In the genomic region with DNA sequence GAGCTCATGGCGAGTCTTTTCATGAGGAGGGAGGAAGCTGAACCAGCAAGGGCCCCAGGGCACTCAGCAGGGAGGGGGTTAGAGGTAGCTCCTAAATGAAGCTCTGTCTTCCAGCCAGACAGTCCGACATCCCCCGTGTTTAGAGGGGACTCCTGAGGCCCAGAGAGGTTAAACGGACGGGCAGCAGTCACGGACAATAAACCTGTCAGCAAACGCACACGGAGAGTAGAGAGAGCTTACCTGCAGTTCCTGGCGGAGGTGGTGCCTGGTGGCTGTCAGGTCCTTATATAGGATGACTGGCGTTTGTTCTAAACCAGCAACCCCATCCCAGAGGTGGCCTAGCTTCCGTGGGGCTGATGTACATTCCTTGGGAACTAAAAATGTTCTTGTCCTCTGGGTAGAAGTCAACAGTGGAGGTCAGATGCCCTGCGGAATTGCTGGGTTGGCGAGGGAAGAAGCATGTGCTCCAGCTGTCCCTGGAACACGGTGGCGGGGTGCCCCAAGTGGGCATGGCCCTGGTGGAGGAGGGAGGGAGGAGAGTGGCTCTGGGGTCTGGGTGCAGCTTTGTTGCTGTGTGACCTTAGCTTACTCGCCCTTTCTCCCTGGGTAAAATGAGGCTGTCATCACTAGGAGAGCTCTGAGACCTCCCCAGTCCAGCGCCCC, we compare ENCODE assay signal across 1 cellular context.
TF ChIP-seq lines count a peak whose summit lies in the region.

No MANE protein-coding gene starts in this region.

TF ChIP-seq in HepG2, 621 proteins besides CTCF, POLR2A, EP300 and RAD21:
- TF ChIP-seq RFX3 (CRISPR knock-in tag; IDR thresholded peaks at IDR 0.05) (no peak), NR2F1 (CRISPR knock-in tag; IDR thresholded peaks at IDR 0.05) (no peak), ZFYVE20 (CRISPR knock-in tag; IDR thresholded peaks at IDR 0.05; ENCODE audit: borderline replicate concordance, low read depth) (no peak), NFE2L2 (IDR thresholded peaks at IDR 0.05; ENCODE audit: low read length) (no peak), AGO2 (optimal IDR thresholded peaks at IDR 0.05; ENCODE audit: low read depth, low read length) (peak; percentile 37), IRF2 (CRISPR knock-in tag; IDR thresholded peaks at IDR 0.05) (no peak), MTF1 (CRISPR knock-in tag; IDR thresholded peaks at IDR 0.05) (no peak), HNRNPK (IDR thresholded peaks at IDR 0.05; ENCODE audit: low read depth, low read length, poor library complexity, severe bottlenecking) (no peak), NFE2L1 (CRISPR knock-in tag; IDR thresholded peaks at IDR 0.05; ENCODE audit: borderline replicate concordance) (no peak), POLR2G (IDR thresholded peaks at IDR 0.05; ENCODE audit: low read depth, low read length) (0 out of 2 replicates have a peak, but pooled peaks have one; percentile 37), FOXK2 (IDR thresholded peaks at IDR 0.05) (no peak), U2AF2 (IDR thresholded peaks at IDR 0.05; ENCODE audit: low read depth, low read length) (no peak), NFKB2 (CRISPR knock-in tag; IDR thresholded peaks at IDR 0.05; ENCODE audit: borderline replicate concordance) (no peak), CREB1 (IDR thresholded peaks at IDR 0.05) (no peak), CREB1 (CRISPR knock-in tag; IDR thresholded peaks at IDR 0.05) (no peak), HDAC1 (CRISPR knock-in tag; IDR thresholded peaks at IDR 0.05) (no peak), MTF2 (CRISPR knock-in tag; IDR thresholded peaks at IDR 0.05; ENCODE audit: borderline replicate concordance) (no peak), ZNF720 (CRISPR knock-in tag; IDR thresholded peaks at IDR 0.05) (no peak), RBM22 (optimal IDR thresholded peaks at IDR 0.05; ENCODE audit: low read length) (peak; percentile 6), PHF8 (CRISPR knock-in tag; IDR thresholded peaks at IDR 0.05) (no peak), SMAD3 (CRISPR knock-in tag; IDR thresholded peaks at IDR 0.05) (no peak), MZF1 (CRISPR knock-in tag; IDR thresholded peaks at IDR 0.05; ENCODE audit: borderline replicate concordance) (no peak), ZNF460 (CRISPR knock-in tag; IDR thresholded peaks at IDR 0.05; ENCODE audit: borderline replicate concordance) (no peak), RNF2 (conservative IDR thresholded peaks at IDR 0.05; ENCODE audit: low read depth) (no peak), NFRKB (IDR thresholded peaks at IDR 0.05) (no peak), ZEB1 (IDR thresholded peaks at IDR 0.05; ENCODE audit: insufficient replicate concordance, low read depth) (no peak)
- TF ChIP-seq, protein P1, sequence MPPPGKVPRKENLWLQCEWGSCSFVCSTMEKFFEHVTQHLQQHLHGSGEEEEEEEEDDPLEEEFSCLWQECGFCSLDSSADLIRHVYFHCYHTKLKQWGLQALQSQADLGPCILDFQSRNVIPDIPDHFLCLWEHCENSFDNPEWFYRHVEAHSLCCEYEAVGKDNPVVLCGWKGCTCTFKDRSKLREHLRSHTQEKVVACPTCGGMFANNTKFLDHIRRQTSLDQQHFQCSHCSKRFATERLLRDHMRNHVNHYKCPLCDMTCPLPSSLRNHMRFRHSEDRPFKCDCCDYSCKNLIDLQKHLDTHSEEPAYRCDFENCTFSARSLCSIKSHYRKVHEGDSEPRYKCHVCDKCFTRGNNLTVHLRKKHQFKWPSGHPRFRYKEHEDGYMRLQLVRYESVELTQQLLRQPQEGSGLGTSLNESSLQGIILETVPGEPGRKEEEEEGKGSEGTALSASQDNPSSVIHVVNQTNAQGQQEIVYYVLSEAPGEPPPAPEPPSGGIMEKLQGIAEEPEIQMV (CRISPR knock-in tag; IDR thresholded peaks at IDR 0.05; ENCODE audit: low read depth), result no peak
- TF ChIP-seq, protein P2, sequence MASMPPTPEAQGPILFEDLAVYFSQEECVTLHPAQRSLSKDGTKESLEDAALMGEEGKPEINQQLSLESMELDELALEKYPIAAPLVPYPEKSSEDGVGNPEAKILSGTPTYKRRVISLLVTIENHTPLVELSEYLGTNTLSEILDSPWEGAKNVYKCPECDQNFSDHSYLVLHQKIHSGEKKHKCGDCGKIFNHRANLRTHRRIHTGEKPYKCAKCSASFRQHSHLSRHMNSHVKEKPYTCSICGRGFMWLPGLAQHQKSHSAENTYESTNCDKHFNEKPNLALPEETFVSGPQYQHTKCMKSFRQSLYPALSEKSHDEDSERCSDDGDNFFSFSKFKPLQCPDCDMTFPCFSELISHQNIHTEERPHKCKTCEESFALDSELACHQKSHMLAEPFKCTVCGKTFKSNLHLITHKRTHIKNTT (CRISPR knock-in tag; IDR thresholded peaks at IDR 0.05), result no peak
- TF ChIP-seq, protein P3, sequence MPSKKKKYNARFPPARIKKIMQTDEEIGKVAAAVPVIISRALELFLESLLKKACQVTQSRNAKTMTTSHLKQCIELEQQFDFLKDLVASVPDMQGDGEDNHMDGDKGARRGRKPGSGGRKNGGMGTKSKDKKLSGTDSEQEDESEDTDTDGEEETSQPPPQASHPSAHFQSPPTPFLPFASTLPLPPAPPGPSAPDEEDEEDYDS (CRISPR knock-in tag; IDR thresholded peaks at IDR 0.05), result no peak
- TF ChIP-seq, protein P4, sequence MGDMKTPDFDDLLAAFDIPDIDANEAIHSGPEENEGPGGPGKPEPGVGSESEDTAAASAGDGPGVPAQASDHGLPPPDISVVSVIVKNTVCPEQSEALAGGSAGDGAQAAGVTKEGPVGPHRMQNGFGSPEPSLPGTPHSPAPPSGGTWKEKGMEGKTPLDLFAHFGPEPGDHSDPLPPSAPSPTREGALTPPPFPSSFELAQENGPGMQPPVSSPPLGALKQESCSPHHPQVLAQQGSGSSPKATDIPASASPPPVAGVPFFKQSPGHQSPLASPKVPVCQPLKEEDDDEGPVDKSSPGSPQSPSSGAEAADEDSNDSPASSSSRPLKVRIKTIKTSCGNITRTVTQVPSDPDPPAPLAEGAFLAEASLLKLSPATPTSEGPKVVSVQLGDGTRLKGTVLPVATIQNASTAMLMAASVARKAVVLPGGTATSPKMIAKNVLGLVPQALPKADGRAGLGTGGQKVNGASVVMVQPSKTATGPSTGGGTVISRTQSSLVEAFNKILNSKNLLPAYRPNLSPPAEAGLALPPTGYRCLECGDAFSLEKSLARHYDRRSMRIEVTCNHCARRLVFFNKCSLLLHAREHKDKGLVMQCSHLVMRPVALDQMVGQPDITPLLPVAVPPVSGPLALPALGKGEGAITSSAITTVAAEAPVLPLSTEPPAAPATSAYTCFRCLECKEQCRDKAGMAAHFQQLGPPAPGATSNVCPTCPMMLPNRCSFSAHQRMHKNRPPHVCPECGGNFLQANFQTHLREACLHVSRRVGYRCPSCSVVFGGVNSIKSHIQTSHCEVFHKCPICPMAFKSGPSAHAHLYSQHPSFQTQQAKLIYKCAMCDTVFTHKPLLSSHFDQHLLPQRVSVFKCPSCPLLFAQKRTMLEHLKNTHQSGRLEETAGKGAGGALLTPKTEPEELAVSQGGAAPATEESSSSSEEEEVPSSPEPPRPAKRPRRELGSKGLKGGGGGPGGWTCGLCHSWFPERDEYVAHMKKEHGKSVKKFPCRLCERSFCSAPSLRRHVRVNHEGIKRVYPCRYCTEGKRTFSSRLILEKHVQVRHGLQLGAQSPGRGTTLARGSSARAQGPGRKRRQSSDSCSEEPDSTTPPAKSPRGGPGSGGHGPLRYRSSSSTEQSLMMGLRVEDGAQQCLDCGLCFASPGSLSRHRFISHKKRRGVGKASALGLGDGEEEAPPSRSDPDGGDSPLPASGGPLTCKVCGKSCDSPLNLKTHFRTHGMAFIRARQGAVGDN (CRISPR knock-in tag; IDR thresholded peaks at IDR 0.05), result 0 out of 2 replicates have a peak, but pooled peaks have one; percentile 9
- TF ChIP-seq, protein P5, sequence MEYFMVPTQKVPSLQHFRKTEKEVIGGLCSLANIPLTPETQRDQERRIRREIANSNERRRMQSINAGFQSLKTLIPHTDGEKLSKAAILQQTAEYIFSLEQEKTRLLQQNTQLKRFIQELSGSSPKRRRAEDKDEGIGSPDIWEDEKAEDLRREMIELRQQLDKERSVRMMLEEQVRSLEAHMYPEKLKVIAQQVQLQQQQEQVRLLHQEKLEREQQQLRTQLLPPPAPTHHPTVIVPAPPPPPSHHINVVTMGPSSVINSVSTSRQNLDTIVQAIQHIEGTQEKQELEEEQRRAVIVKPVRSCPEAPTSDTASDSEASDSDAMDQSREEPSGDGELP (IDR thresholded peaks at IDR 0.05; ENCODE audit: borderline replicate concordance, low read depth), result no peak
- TF ChIP-seq, protein P6, sequence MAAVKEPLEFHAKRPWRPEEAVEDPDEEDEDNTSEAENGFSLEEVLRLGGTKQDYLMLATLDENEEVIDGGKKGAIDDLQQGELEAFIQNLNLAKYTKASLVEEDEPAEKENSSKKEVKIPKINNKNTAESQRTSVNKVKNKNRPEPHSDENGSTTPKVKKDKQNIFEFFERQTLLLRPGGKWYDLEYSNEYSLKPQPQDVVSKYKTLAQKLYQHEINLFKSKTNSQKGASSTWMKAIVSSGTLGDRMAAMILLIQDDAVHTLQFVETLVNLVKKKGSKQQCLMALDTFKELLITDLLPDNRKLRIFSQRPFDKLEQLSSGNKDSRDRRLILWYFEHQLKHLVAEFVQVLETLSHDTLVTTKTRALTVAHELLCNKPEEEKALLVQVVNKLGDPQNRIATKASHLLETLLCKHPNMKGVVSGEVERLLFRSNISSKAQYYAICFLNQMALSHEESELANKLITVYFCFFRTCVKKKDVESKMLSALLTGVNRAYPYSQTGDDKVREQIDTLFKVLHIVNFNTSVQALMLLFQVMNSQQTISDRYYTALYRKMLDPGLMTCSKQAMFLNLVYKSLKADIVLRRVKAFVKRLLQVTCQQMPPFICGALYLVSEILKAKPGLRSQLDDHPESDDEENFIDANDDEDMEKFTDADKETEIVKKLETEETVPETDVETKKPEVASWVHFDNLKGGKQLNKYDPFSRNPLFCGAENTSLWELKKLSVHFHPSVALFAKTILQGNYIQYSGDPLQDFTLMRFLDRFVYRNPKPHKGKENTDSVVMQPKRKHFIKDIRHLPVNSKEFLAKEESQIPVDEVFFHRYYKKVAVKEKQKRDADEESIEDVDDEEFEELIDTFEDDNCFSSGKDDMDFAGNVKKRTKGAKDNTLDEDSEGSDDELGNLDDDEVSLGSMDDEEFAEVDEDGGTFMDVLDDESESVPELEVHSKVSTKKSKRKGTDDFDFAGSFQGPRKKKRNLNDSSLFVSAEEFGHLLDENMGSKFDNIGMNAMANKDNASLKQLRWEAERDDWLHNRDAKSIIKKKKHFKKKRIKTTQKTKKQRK (IDR thresholded peaks at IDR 0.05; ENCODE audit: low read length), result no peak
- TF ChIP-seq, protein P7, sequence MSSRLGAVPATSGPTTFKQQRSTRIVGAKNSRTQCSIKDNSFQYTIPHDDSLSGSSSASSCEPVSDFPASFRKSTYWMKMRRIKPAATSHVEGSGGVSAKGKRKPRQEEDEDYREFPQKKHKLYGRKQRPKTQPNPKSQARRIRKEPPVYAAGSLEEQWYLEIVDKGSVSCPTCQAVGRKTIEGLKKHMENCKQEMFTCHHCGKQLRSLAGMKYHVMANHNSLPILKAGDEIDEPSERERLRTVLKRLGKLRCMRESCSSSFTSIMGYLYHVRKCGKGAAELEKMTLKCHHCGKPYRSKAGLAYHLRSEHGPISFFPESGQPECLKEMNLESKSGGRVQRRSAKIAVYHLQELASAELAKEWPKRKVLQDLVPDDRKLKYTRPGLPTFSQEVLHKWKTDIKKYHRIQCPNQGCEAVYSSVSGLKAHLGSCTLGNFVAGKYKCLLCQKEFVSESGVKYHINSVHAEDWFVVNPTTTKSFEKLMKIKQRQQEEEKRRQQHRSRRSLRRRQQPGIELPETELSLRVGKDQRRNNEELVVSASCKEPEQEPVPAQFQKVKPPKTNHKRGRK (CRISPR knock-in tag; IDR thresholded peaks at IDR 0.05), result no peak
